Comparison of ENCODE assay signal across 8 cellular contexts in genomic region chr7:148982596-148983219, GRCh38. TPM values are rescaled to one million over a fixed set of nuclear protein-coding genes. Genes with fewer than 3 reads are reported as not detected.
DNase-seq lines count a peak whose midpoint lies in the region; ATAC-seq, FAIRE-seq and TF ChIP-seq lines count a peak whose summit lies in the region.

No MANE protein-coding gene starts in this region.

- peak overlapping the region; percentile 6 to 67; a peak in 4 of 6 replicates for H3K27ac ChIP-seq in A549
- H3K27ac ChIP-seq in SJCRH30: no peak overlapping the region
- H3K27ac ChIP-seq in endothelial cell of umbilical vein (ENCODE audit: insufficient read depth, low read depth, low read length): no peak overlapping the region
- H3K27ac ChIP-seq in osteoblast (ENCODE audit: low read depth, low read length): no peak overlapping the region

- intact Hi-C loops in endothelial cell of umbilical vein (cut with micrococcal nuclease): loop anchor here (1.0 kb wide), 6 partner anchors 19 to 440 kb away; partner anchors contain the start of genes EZH2 and ZNF786

- POLR2A ChIA-PET in A549 (lab: Yijun Ruan, JAX) (interaction anchor here (1.0 to 1.6 kb wide), 4 partner anchors 42 to 164 kb away, joined by 3 to 6 read pairs (median 4); partner anchors contain the start of genes ZNF398 and ZNF425), endothelial cell of umbilical vein (lab: Charles Lee) (no interaction called here), GM10248 (lab: Yijun Ruan, JAX) (interaction anchor here (0.7 kb wide), 1 partner anchor 75 kb away, joined by 3 read pairs; no protein-coding TSS in a partner anchor)

- 8% methylated on average over 17 of the region's 27 CpGs for WGBS in A549 (ENCODE audit: missing lambda C conversion rate)

- peak overlapping the region; percentile 90 for H3K4me2 ChIP-seq in A549
- H3K4me2 ChIP-seq in endothelial cell of umbilical vein (ENCODE audit: insufficient read depth, low read length): peak overlapping the region; percentile 92
- peak overlapping the region; percentile 89 for H3K4me2 ChIP-seq in osteoblast (ENCODE audit: insufficient read depth, low read length)

- no peak overlapping the region for H3K9ac ChIP-seq in endothelial cell of umbilical vein (replicated peaks; ENCODE audit: extremely low read depth, insufficient read depth, low read length)

- dilution Hi-C loops in endothelial cell of umbilical vein (cut with MboI; ENCODE audit: extremely low pct_ligation_motif_present, low sequenced_read_pairs): no loop called here

- no peaks in the 10 kb centered on the region for H4K20me1 ChIP-seq in endothelial cell of umbilical vein (replicated peaks; ENCODE audit: control insufficient read depth, extremely low read depth, insufficient read depth, low read length)
- H4K20me1 ChIP-seq in osteoblast (ENCODE audit: insufficient read depth, low read length): no peaks in the 10 kb centered on the region

- TF ChIP-seq POLR2A in A549 (IDR thresholded peaks at IDR 0.05; ENCODE audit: low read length) (no peak), endothelial cell of umbilical vein (IDR thresholded peaks at IDR 0.05; ENCODE audit: low read depth, low read length) (no peak)

- TF ChIP-seq RAD21 in A549 (conservative IDR thresholded peaks at IDR 0.05 in 1 of 2, IDR thresholded peaks at IDR 0.05 in 1 of 2): no peak

- no peak for FAIRE-seq in A549 (lab: Jason Lieb, UNC)
- FAIRE-seq in endothelial cell of umbilical vein (lab: Jason Lieb, UNC): no peak

- H2AFZ ChIP-seq in endothelial cell of umbilical vein (ENCODE audit: low read depth, low read length) (peak overlapping the region; percentile 80), osteoblast (ENCODE audit: low read length) (peak overlapping the region; percentile 92)

- TF ChIP-seq CTCF in A549 (IDR thresholded peaks at IDR 0.05) (no peak), GM12865 (IDR thresholded peaks at IDR 0.05; ENCODE audit: insufficient read depth, low read depth, low read length, missing control alignments) (no peak), endothelial cell of umbilical vein (IDR thresholded peaks at IDR 0.05; ENCODE audit: extremely low read depth in 1 of 2, insufficient read depth in 1 of 2, low read depth in 1 of 2, low read length in 2 of 2) (no peak), osteoblast (IDR thresholded peaks at IDR 0.05; ENCODE audit: extremely low read depth, low read depth, low read length) (no peak), GM10248 (IDR thresholded peaks at IDR 0.05; ENCODE audit: control extremely low read depth, extremely low read depth, low read depth, missing control alignments) (no peak)

- H3K4me3 ChIP-seq in A549 (peak overlapping the region; percentile 66), GM12865 (ENCODE audit: low read depth, low read length) (peak overlapping the region; percentile 75), SJCRH30 (peak overlapping the region; percentile 67), endothelial cell of umbilical vein (replicated peaks in 1 of 3; ENCODE audit: insufficient read depth in 1 of 3, low read depth in 1 of 3, low read length in 3 of 3) (peak overlapping the region; percentile 56 to 85 (median 85)), osteoblast (ENCODE audit: insufficient read depth, low read length) (peak overlapping the region; percentile 83)

- no peaks in the 10 kb centered on the region for H3K9me1 ChIP-seq in endothelial cell of umbilical vein (replicated peaks; ENCODE audit: control insufficient read depth, extremely low read depth, insufficient read depth, low read length)

- DNase-seq in A549 (ENCODE audit: low read depth in 1 of 2, low spot score in 1 of 2) (peak in 1 of 2 experiments; percentile 44), GM12865 (ENCODE audit: low read depth) (no peak), SJCRH30 (peak; percentile 28 to 57), endothelial cell of umbilical vein (ENCODE audit: low read depth, low spot score) (peak; percentile 39), osteoblast (ENCODE audit: insufficient read length, low spot score, missing footprints) (no peak), GM10248 (ENCODE audit: extremely low spot score) (no peak), mucosa of gallbladder (ENCODE audit: low spot score) (no peak)

- H3K36me3 ChIP-seq in SJCRH30 (no peaks in the 10 kb centered on the region), endothelial cell of umbilical vein (ENCODE audit: control insufficient read depth in 2 of 2, extremely low read depth in 1 of 2, insufficient read depth in 2 of 2, low read length in 2 of 2) (no peaks in the 10 kb centered on the region), osteoblast (ENCODE audit: insufficient read depth, low read length) (no peaks in the 10 kb centered on the region)

- no peak for TF ChIP-seq EP300 in A549 (IDR thresholded peaks at IDR 0.05)

- CTCF ChIA-PET in A549 (lab: Yijun Ruan, JAX) (interaction anchor here (0.8 to 4.7 kb wide), 7 partner anchors 12 to 307 kb away, joined by 3 to 36 read pairs (median 4); no protein-coding TSS in a partner anchor), endothelial cell of umbilical vein (lab: Charles Lee) (interaction anchor here (0.6 to 2.8 kb wide), 7 partner anchors 13 to 477 kb away, joined by 3 to 10 read pairs (median 4); partner anchors contain the start of gene ZNF425), GM10248 (lab: Yijun Ruan, JAX) (interaction anchor here (1.2 to 2.2 kb wide), 6 partner anchors 13 to 408 kb away, joined by 3 to 9 read pairs (median 4); partner anchors contain the start of genes ZNF282 and ZNF398)

- peaks cover 8% of the 10 kb centered on the region; the same call in 1 of the 3 replicates for H3K4me1 ChIP-seq in A549
- no peaks in the 10 kb centered on the region; the same call in 1 of the 2 replicates for H3K4me1 ChIP-seq in SJCRH30
- peaks cover 7% of the 10 kb centered on the region for H3K4me1 ChIP-seq in endothelial cell of umbilical vein (ENCODE audit: control insufficient read depth, extremely low read depth, insufficient read depth, low read length)
- H3K4me1 ChIP-seq in osteoblast (ENCODE audit: insufficient read depth, low read length): peaks cover 13% of the 10 kb centered on the region

- peak; percentile 32 to 35; a peak in 3 of 6 replicates for ATAC-seq in A549
- ATAC-seq in HG03342 (IDR thresholded peaks at IDR 0.05; ENCODE audit: unreplicated experiment): no peak

- H3K9me3 ChIP-seq in A549 (peaks cover 8% of the 10 kb centered on the region; the same call in 1 of the 3 replicates), SJCRH30 (replicated peaks) (no peaks in the 10 kb centered on the region), endothelial cell of umbilical vein (replicated peaks; ENCODE audit: control insufficient read depth, insufficient read depth, low read length) (no peaks in the 10 kb centered on the region), osteoblast (ENCODE audit: low read depth, low read length) (no peaks in the 10 kb centered on the region)

- no peaks in the 10 kb centered on the region for H3K79me2 ChIP-seq in endothelial cell of umbilical vein (ENCODE audit: control insufficient read depth, insufficient read depth, low read length)
- H3K79me2 ChIP-seq in osteoblast (ENCODE audit: insufficient read depth, low read length): no peaks in the 10 kb centered on the region

- no TSS peak for BruUV-seq in endothelial cell of umbilical vein (replicated peaks; lab: Mats Ljungman, UMichigan)

- H3K27me3 ChIP-seq in SJCRH30 (no peaks in the 10 kb centered on the region), endothelial cell of umbilical vein (ENCODE audit: control insufficient read depth in 2 of 2, insufficient read depth in 2 of 2, low read length in 2 of 2) (peaks cover 0 to 12% of the 10 kb centered on the region in 2 experiments), osteoblast (ENCODE audit: insufficient read depth, low read length) (peaks cover 8% of the 10 kb centered on the region)

TF ChIP-seq in endothelial cell of umbilical vein, 7 proteins besides CTCF, POLR2A, EP300 and RAD21:
- TF ChIP-seq MAX (IDR thresholded peaks at IDR 0.05; ENCODE audit: insufficient read depth, insufficient read length): no peak
- TF ChIP-seq MYC (IDR thresholded peaks at IDR 0.05; ENCODE audit: low read depth, low read length): no peak
- no peak for TF ChIP-seq FOS (IDR thresholded peaks at IDR 0.05; ENCODE audit: borderline replicate concordance, insufficient read depth, low read length)
- no peak for TF ChIP-seq JUN (IDR thresholded peaks at IDR 0.05; ENCODE audit: borderline replicate concordance, insufficient read depth, insufficient read length, low read depth)
- TF ChIP-seq EZH2 (IDR thresholded peaks at IDR 0.05; ENCODE audit: borderline replicate concordance, low read depth, low read length, severe bottlenecking): no peak

RNA-seq across cellular contexts. Expression of gene PDIA4, which starts 45.6 kb away (rescaled TPM):
- polyA plus RNA-seq in A549 (2011; rRNA removed) (186 and 214 TPM in 2 replicates), A549 (2017; fragmentation: RNase III; extraction: RNeasy Plus Mini Kit Qiagen cat#74134 plus additional on column Dnase treatment) (161 to 175 TPM (median 174 TPM) in 3 replicates), endothelial cell of umbilical vein (179 and 217 TPM in 2 replicates)
- 122 and 129 TPM in 2 replicates for polyA plus RNA-seq in A549 (2012; cell fraction: cytosol; rRNA removed)
- polyA plus RNA-seq in A549 (2012; cell fraction: nucleus; rRNA removed): 181 and 186 TPM in 2 replicates
- 131 and 157 TPM in 2 replicates for polyA minus RNA-seq in A549 (2011; rRNA and poly(A)+ RNA removed)
- 222 and 224 TPM in 2 replicates for total RNA-seq in SJCRH30 (2014; rRNA removed; shearing (Covaris generic))
- total RNA-seq in endothelial cell of umbilical vein (306 and 308 TPM in 2 replicates), osteoblast (216 and 220 TPM in 2 replicates), mucosa of gallbladder (216 TPM)
- 278 and 295 TPM in 2 replicates for polyA plus RNA-seq in endothelial cell of umbilical vein (2011; cell fraction: cytosol; rRNA removed)
- 196 and 233 TPM in 2 replicates for polyA plus RNA-seq in endothelial cell of umbilical vein (2011; cell fraction: nucleus; rRNA removed)
- 240 TPM in 2 replicates for polyA plus RNA-seq in endothelial cell of umbilical vein (2012)
- 214 and 238 TPM in 2 replicates for polyA minus RNA-seq in endothelial cell of umbilical vein
- polyA minus RNA-seq in endothelial cell of umbilical vein (2011; cell fraction: cytosol; rRNA and poly(A)+ RNA removed): 47.5 TPM
- 46.8 and 49.6 TPM in 2 replicates for polyA minus RNA-seq in endothelial cell of umbilical vein (2011; cell fraction: nucleus; rRNA and poly(A)+ RNA removed)

Comparison
In these comparisons a context has a peak if more than half of its experiments do, and no peak if none do; other contexts are left out.
1. DNase-seq: peak in SJCRH30 (2 of 2) and endothelial cell of umbilical vein (single experiment); none in GM12865 (single experiment), osteoblast (single experiment), GM10248 (single experiment) and mucosa of gallbladder (single experiment).
2. H3K27ac ChIP-seq: peak in A549 (2 of 2); none in SJCRH30 (single experiment), endothelial cell of umbilical vein (single experiment) and osteoblast (single experiment).
3. Peak in every context shown above with its lines, with median percentiles within 50 percentile points of each other: H3K4me2 ChIP-seq and H3K4me3 ChIP-seq.